8 cellular contexts compared by ENCODE assay signal in genomic region chr18:77133920-77134496, GRCh38. TPM values are rescaled to one million over a fixed set of nuclear protein-coding genes. Genes with fewer than 3 reads are reported as not detected.
DNase-seq lines count a peak whose midpoint lies in the region; ATAC-seq lines count a peak whose summit lies in the region.

No MANE protein-coding gene starts in this region.

- CTCF ChIA-PET in activated CD4-positive, alpha-beta T cell treated with anti-CD3 and anti-CD28 coated beads, Interleukin-2, amount 10 ng/mL, durations not matched to agents 7 days and 5 days (lab: Charles Lee), result interaction anchor here (1.1 kb wide), 1 partner anchor 10 kb away, joined by 3 read pairs; no protein-coding TSS in a partner anchor

- peak; percentile 30 for DNase-seq in activated CD4-positive, alpha-beta T cell treated with anti-CD3 and anti-CD28 coated beads, Interleukin-2, amount 10 ng/mL, durations not matched to agents 7 days and 5 days
- DNase-seq in activated CD4-positive, alpha-beta T cell treated with anti-CD3 and anti-CD28 coated beads, Interleukin-2, amount 50 U/mL, for 48 hours, result no peak
- DNase-seq in NCI-H748 (lab: John Stamatoyannopoulos, UW; ENCODE audit: unreplicated experiment) (peak; percentile 51), occipital lobe (lab: John Stamatoyannopoulos, UW) (peak; percentile 38), middle frontal gyrus (ENCODE audit: extremely low spot score, low spot score) (no peak), A172 (ENCODE audit: low spot score) (no peak), T-helper 9 cell (no peak)
- peak in 1 of 2 donors; percentile 11 for DNase-seq in central memory CD8-positive, alpha-beta T cell (ENCODE audit: low spot score in 2 of 2)

- ATAC-seq in central memory CD8-positive, alpha-beta T cell (replicated peaks; ENCODE audit: extremely low read depth, poor library complexity, severe bottlenecking), result no peak

- no peaks in the 10 kb centered on the region for H3K27me3 Mint-ChIP-seq in activated CD4-positive, alpha-beta T cell treated with anti-CD3 and anti-CD28 coated beads, Interleukin-2, amount 10 ng/mL, durations not matched to agents 7 days and 5 days
- H3K27me3 Mint-ChIP-seq in central memory CD8-positive, alpha-beta T cell, result no peaks in the 10 kb centered on the region

- H3K4me3 Mint-ChIP-seq in activated CD4-positive, alpha-beta T cell treated with anti-CD3 and anti-CD28 coated beads, Interleukin-2, amount 10 ng/mL, durations not matched to agents 7 days and 5 days, result peak overlapping the region; percentile 62
- H3K4me3 Mint-ChIP-seq in central memory CD8-positive, alpha-beta T cell, result peak overlapping the region; percentile 64

- peaks cover 49% of the 10 kb centered on the region for H3K4me1 Mint-ChIP-seq in activated CD4-positive, alpha-beta T cell treated with anti-CD3 and anti-CD28 coated beads, Interleukin-2, amount 10 ng/mL, durations not matched to agents 7 days and 5 days
- H3K4me1 Mint-ChIP-seq in central memory CD8-positive, alpha-beta T cell, result peaks cover 58% of the 10 kb centered on the region

- H3K36me3 Mint-ChIP-seq in activated CD4-positive, alpha-beta T cell treated with anti-CD3 and anti-CD28 coated beads, Interleukin-2, amount 10 ng/mL, durations not matched to agents 7 days and 5 days (ENCODE audit: low read depth), result peaks cover 22% of the 10 kb centered on the region
- peaks cover 24% of the 10 kb centered on the region for H3K36me3 Mint-ChIP-seq in central memory CD8-positive, alpha-beta T cell (ENCODE audit: insufficient read depth)

- peak overlapping the region; percentile 90 for H3K27ac Mint-ChIP-seq in activated CD4-positive, alpha-beta T cell treated with anti-CD3 and anti-CD28 coated beads, Interleukin-2, amount 10 ng/mL, durations not matched to agents 7 days and 5 days
- peak overlapping the region; percentile 65 for H3K27ac Mint-ChIP-seq in central memory CD8-positive, alpha-beta T cell (ENCODE audit: low read depth)

- H3K9me3 Mint-ChIP-seq in activated CD4-positive, alpha-beta T cell treated with anti-CD3 and anti-CD28 coated beads, Interleukin-2, amount 10 ng/mL, durations not matched to agents 7 days and 5 days, result peaks cover 3% of the 10 kb centered on the region
- no peaks in the 10 kb centered on the region for H3K9me3 Mint-ChIP-seq in central memory CD8-positive, alpha-beta T cell

- POLR2A ChIA-PET in activated CD4-positive, alpha-beta T cell treated with anti-CD3 and anti-CD28 coated beads, Interleukin-2, amount 10 ng/mL, durations not matched to agents 7 days and 5 days (lab: Charles Lee), result interaction anchor here (1.2 kb wide), 1 partner anchor 13 kb away, joined by 5 read pairs; no protein-coding TSS in a partner anchor

RNA-seq across cellular contexts. Expression of gene MBP, which starts 1.4 kb away (rescaled TPM):
- 100 to 1,000 TPM; 111 to 133 TPM for total RNA-seq in activated CD4-positive, alpha-beta T cell treated with anti-CD3 and anti-CD28 coated beads, Interleukin-2, amount 10 ng/mL, durations not matched to agents 7 days and 5 days
- 5.8 TPM for total RNA-seq in occipital lobe
- total RNA-seq in A172 (2014; rRNA removed; shearing (Covaris generic)), result not detected in 2 replicates

Comparison
In these comparisons a context has a peak if more than half of its experiments do, and no peak if none do; other contexts are left out.
1. DNase-seq: peak in activated CD4-positive, alpha-beta T cell treated with anti-CD3 and anti-CD28 coated beads, Interleukin-2, amount 10 ng/mL, durations not matched to agents 7 days and 5 days (single experiment), NCI-H748 (single experiment) and occipital lobe (single experiment); none in activated CD4-positive, alpha-beta T cell treated with anti-CD3 and anti-CD28 coated beads, Interleukin-2, amount 50 U/mL, for 48 hours (0 of 2), middle frontal gyrus (single experiment), A172 (single experiment) and T-helper 9 cell (single experiment).
2. RNA of gene MBP, which starts 1.4 kb away (total RNA-seq): 111 to 133 TPM in activated CD4-positive, alpha-beta T cell treated with anti-CD3 and anti-CD28 coated beads, Interleukin-2, amount 10 ng/mL, durations not matched to agents 7 days and 5 days; 5.8 TPM in occipital lobe (single experiment) and not detected in A172; every median in the first group is over 10 times any median in the second.